In genomic region chr7:4158826-4159225, GRCh38 we compare ENCODE assay signal across 19 cellular contexts.
DNase-seq lines count a peak whose midpoint lies in the region; ATAC-seq and TF ChIP-seq lines count a peak whose summit lies in the region.
"Had no signal": no experiment of that assay in that cellular context is flagged by ENCODE, and none has a peak within 500 bp of the region (broad histone marks: within the 10 kb centered on the region; RNA-seq: fewer than 3 reads in every experiment).

No MANE protein-coding gene starts in this region.

- CTCF ChIA-PET in activated CD8-positive, alpha-beta memory T cell treated with anti-CD3 and anti-CD28 coated beads, Interleukin-2, amount 10 ng/mL, durations not matched to agents 7 days and 5 days (lab: Charles Lee), result no interaction called here

- H3K27me3 Mint-ChIP-seq in glutamatergic neuron (ENCODE audit: unreplicated experiment), result peaks cover 29% of the 10 kb centered on the region
- no peaks in the 10 kb centered on the region for H3K27me3 Mint-ChIP-seq in activated CD8-positive, alpha-beta memory T cell treated with anti-CD3 and anti-CD28 coated beads, Interleukin-2, amount 10 ng/mL, durations not matched to agents 7 days and 5 days
- H3K27me3 Mint-ChIP-seq: B cell; CD4-positive, CD25-positive, alpha-beta regulatory T cell had no signal

- DNase-seq in Right ventricle myocardium inferior (ENCODE audit: missing footprints) (peak; percentile 33), left ventricle myocardium inferior (no peak), glutamatergic neuron (no peak), T-helper 2 cell (no peak)
- DNase-seq in activated CD8-positive, alpha-beta memory T cell treated with anti-CD3 and anti-CD28 coated beads, Interleukin-2, amount 10 ng/mL, durations not matched to agents 7 days and 5 days, result no peak
- DNase-seq: CD4-positive, CD25-positive, alpha-beta regulatory T cell; CD8-positive, alpha-beta memory T cell; DMS53; DMS79 treated with DMSO at 0.1 percent for 48 hours; GF-D8; H9 had no signal

- ATAC-seq in Right ventricle myocardium inferior, result no peak
- no peak for ATAC-seq in HG03521 (IDR thresholded peaks at IDR 0.05; ENCODE audit: unreplicated experiment)
- no peak for ATAC-seq in activated CD8-positive, alpha-beta memory T cell treated with anti-CD3 and anti-CD28 coated beads, Interleukin-2, amount 10 ng/mL, durations not matched to agents 7 days and 5 days
- ATAC-seq: GM23338, HCT116 had no signal

- H3K4me3 ChIP-seq in left ventricle myocardium inferior, result no peak overlapping the region
- no peak overlapping the region for H3K4me3 ChIP-seq in skeletal muscle tissue (ENCODE audit: low read length in 3 of 3)
- H3K4me3 ChIP-seq: BLaER1, GM23338 had no signal

- intact Hi-C loops in Right ventricle myocardium inferior (cut with DNase I) (no loop called here), left ventricle myocardium inferior (cut with micrococcal nuclease) (no loop called here)

- H3K9ac ChIP-seq in skeletal muscle tissue (ENCODE audit: low read depth in 1 of 3, low read length in 3 of 3), result no peak overlapping the region
- H3K9ac ChIP-seq: BLaER1 had no signal

- peaks cover 36% of the 10 kb centered on the region for H3K9me3 Mint-ChIP-seq in glutamatergic neuron (ENCODE audit: unreplicated experiment)
- H3K9me3 Mint-ChIP-seq in activated CD8-positive, alpha-beta memory T cell treated with anti-CD3 and anti-CD28 coated beads, Interleukin-2, amount 10 ng/mL, durations not matched to agents 7 days and 5 days (ENCODE audit: low read depth), result no peaks in the 10 kb centered on the region
- H3K9me3 Mint-ChIP-seq: CD4-positive, CD25-positive, alpha-beta regulatory T cell; GM23338; H9 had no signal

- H3K27ac Mint-ChIP-seq in glutamatergic neuron (ENCODE audit: unreplicated experiment), result peak overlapping the region; percentile 57
- no peak overlapping the region for H3K27ac Mint-ChIP-seq in activated CD8-positive, alpha-beta memory T cell treated with anti-CD3 and anti-CD28 coated beads, Interleukin-2, amount 10 ng/mL, durations not matched to agents 7 days and 5 days
- H3K27ac Mint-ChIP-seq: B cell; CD8-positive, alpha-beta memory T cell; GM23338; H9 had no signal

- peaks cover 12% of the 10 kb centered on the region for H3K4me1 ChIP-seq in left ventricle myocardium inferior
- peaks cover 6 to 8% (median 7%) of the 10 kb centered on the region in 3 donors for H3K4me1 ChIP-seq in skeletal muscle tissue (ENCODE audit: control insufficient read depth in 3 of 3, insufficient read depth in 3 of 3, low read length in 3 of 3)
- H3K4me1 ChIP-seq: BLaER1 had no signal

- no peak overlapping the region for H3K27ac ChIP-seq in left ventricle myocardium inferior (replicated peaks)
- H3K27ac ChIP-seq in skeletal muscle tissue (ENCODE audit: low read depth, low read length), result peak overlapping the region; percentile 5
- H3K27ac ChIP-seq: 22Rv1, BLaER1, C4-2B had no signal

- H3K4me1 Mint-ChIP-seq in glutamatergic neuron (ENCODE audit: low read depth, unreplicated experiment), result peaks cover 36% of the 10 kb centered on the region
- no peaks in the 10 kb centered on the region for H3K4me1 Mint-ChIP-seq in activated CD8-positive, alpha-beta memory T cell treated with anti-CD3 and anti-CD28 coated beads, Interleukin-2, amount 10 ng/mL, durations not matched to agents 7 days and 5 days
- H3K4me1 Mint-ChIP-seq: B cell; CD4-positive, CD25-positive, alpha-beta regulatory T cell; CD8-positive, alpha-beta memory T cell; GM23338 had no signal

- H3K27me3 ChIP-seq in left ventricle myocardium inferior (ENCODE audit: low read depth) (no peaks in the 10 kb centered on the region), skeletal muscle tissue (ENCODE audit: control insufficient read depth in 3 of 3, insufficient read depth in 3 of 3, low read length in 3 of 3) (peaks cover 0 to 3% (median 0%) of the 10 kb centered on the region in 3 donors)
- H3K27me3 ChIP-seq: BLaER1 had no signal

- H3K9me3 ChIP-seq in left ventricle myocardium inferior (replicated peaks) (no peaks in the 10 kb centered on the region), skeletal muscle tissue (ENCODE audit: control insufficient read depth in 3 of 3, low read length in 3 of 3) (no peaks in the 10 kb centered on the region)
- H3K9me3 ChIP-seq: BLaER1 had no signal

- H3K36me3 ChIP-seq in left ventricle myocardium inferior (no peaks in the 10 kb centered on the region), skeletal muscle tissue (ENCODE audit: control insufficient read depth in 3 of 3, insufficient read depth in 3 of 3, low read length in 3 of 3) (no peaks in the 10 kb centered on the region)
- H3K36me3 ChIP-seq: BLaER1 had no signal

- no peak overlapping the region for H3K4me3 Mint-ChIP-seq in glutamatergic neuron (ENCODE audit: unreplicated experiment)
- no peak overlapping the region for H3K4me3 Mint-ChIP-seq in activated CD8-positive, alpha-beta memory T cell treated with anti-CD3 and anti-CD28 coated beads, Interleukin-2, amount 10 ng/mL, durations not matched to agents 7 days and 5 days
- H3K4me3 Mint-ChIP-seq: B cell; CD4-positive, CD25-positive, alpha-beta regulatory T cell; CD8-positive, alpha-beta memory T cell; GM23338; H9 had no signal

- TF ChIP-seq CTCF in left ventricle myocardium inferior (IDR thresholded peaks at IDR 0.05; ENCODE audit: borderline replicate concordance) (no peak), glutamatergic neuron (IDR thresholded peaks at IDR 0.05; ENCODE audit: partially characterized antibody, unreplicated experiment) (no peak)

- H3K36me3 Mint-ChIP-seq in glutamatergic neuron (ENCODE audit: unreplicated experiment), result peaks cover 16% of the 10 kb centered on the region
- H3K36me3 Mint-ChIP-seq in activated CD8-positive, alpha-beta memory T cell treated with anti-CD3 and anti-CD28 coated beads, Interleukin-2, amount 10 ng/mL, durations not matched to agents 7 days and 5 days, result no peaks in the 10 kb centered on the region
- H3K36me3 Mint-ChIP-seq: CD4-positive, CD25-positive, alpha-beta regulatory T cell; CD8-positive, alpha-beta memory T cell had no signal
